Comparison of ENCODE assay signal across 18 cellular contexts in the genomic region with DNA sequence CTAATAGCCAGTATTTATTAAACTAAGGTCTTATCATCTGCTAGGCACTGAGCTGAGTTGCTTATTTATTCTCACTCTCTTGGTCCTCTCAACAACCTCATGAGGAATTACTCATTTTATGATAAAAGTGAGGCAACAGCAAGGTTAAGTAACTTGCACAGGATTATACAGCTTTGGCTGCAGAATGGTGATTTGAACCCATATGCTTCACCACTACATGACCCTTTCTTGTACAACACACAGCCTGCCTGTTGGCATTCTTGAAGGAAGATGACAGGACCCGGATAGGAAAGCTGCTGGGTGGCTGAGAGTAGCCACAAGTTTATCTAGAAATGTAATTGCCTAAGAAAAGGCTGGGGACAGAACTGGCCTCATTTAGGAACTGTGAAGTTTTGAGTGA. TPM values are rescaled to one million over a fixed set of nuclear protein-coding genes. Genes with fewer than 3 reads are reported as not detected.
DNase-seq lines count a peak whose midpoint lies in the region; TF ChIP-seq lines count a peak whose summit lies in the region.
"Had no signal": no experiment of that assay in that cellular context is flagged by ENCODE, and none has a peak within 500 bp of the region (broad histone marks: within the 10 kb centered on the region; RNA-seq: fewer than 3 reads in every experiment).

No MANE protein-coding gene starts in this region.

- H3K27ac ChIP-seq in neuronal stem cell (replicated peaks; ENCODE audit: low read length) = no peak overlapping the region
- no peak overlapping the region for H3K27ac ChIP-seq in WERI-Rb-1
- H3K27ac ChIP-seq: A549 had no signal

- no peak overlapping the region for H3K4me2 ChIP-seq in neuronal stem cell (ENCODE audit: insufficient read depth, low read length, poor library complexity, severe bottlenecking)
- H3K4me2 ChIP-seq: A549 had no signal

- WGBS in neuronal stem cell (ENCODE audit: extremely low coverage in 2 of 2, insufficient read length in 2 of 2, insufficient replicate concordance in 1 of 2), 2 donors = no CpG with 5 or more reads among the region's 1 CpG

- H3K4ac ChIP-seq in neuronal stem cell (ENCODE audit: low read length) = no peak overlapping the region

- peaks cover 0 to 7% of the 10 kb centered on the region in 2 donors for H3K4me1 ChIP-seq in neuronal stem cell (ENCODE audit: control insufficient read depth in 2 of 2, insufficient read depth in 1 of 2, low read depth in 1 of 2, low read length in 2 of 2)
- H3K4me1 ChIP-seq: HAP-1 had no signal

- no peaks in the 10 kb centered on the region for H3K79me1 ChIP-seq in neuronal stem cell (ENCODE audit: low read depth, low read length)

- no peak overlapping the region for H4K8ac ChIP-seq in neuronal stem cell (ENCODE audit: low read depth, low read length)

- no peak overlapping the region for H2AFZ ChIP-seq in neuronal stem cell (ENCODE audit: low read length)

- no peak overlapping the region for H2BK15ac ChIP-seq in neuronal stem cell (ENCODE audit: low read length)

- no peak overlapping the region for H3K14ac ChIP-seq in neuronal stem cell (ENCODE audit: low read length)

- peak overlapping the region; percentile 60 for H3K18ac ChIP-seq in neuronal stem cell (ENCODE audit: low read length)

- peak; percentile 81 for DNase-seq in amniotic epithelial cell (ENCODE audit: low read depth)
- peak; percentile 26 for DNase-seq in fibroblast of pulmonary artery (ENCODE audit: low read depth)
- DNase-seq in neuronal stem cell (ENCODE audit: low spot score) = no peak
- no peak for DNase-seq in WERI-Rb-1
- no peak for DNase-seq in NCI-H1694 treated with DMSO at 0.1 percent for 48 hours (lab: John Stamatoyannopoulos, UW)
- no peak for DNase-seq in HuH-7.5 (ENCODE audit: low spot score)
- DNase-seq: 8988T; ACHN; AML-193; C1 segment of cervical spinal cord; Caco-2; CD4-positive, alpha-beta memory T cell; DMS153; DND-41; GOT3; HFFc6 had no signal

- H3K4me3 ChIP-seq in fibroblast of pulmonary artery (replicated peaks; ENCODE audit: low read depth, low read length) (no peak overlapping the region), neuronal stem cell (ENCODE audit: low read length in 2 of 2) (no peak overlapping the region), WERI-Rb-1 (ENCODE audit: low read depth, low read length) (no peak overlapping the region)
- H3K4me3 ChIP-seq: A549, HAP-1 had no signal

- TF ChIP-seq CTCF in fibroblast of pulmonary artery (IDR thresholded peaks at IDR 0.05; ENCODE audit: low read length, missing control alignments) (no peak), WERI-Rb-1 (IDR thresholded peaks at IDR 0.05; ENCODE audit: low read depth, low read length) (no peak)

- H3K9ac ChIP-seq in neuronal stem cell (ENCODE audit: low read depth, low read length, poor library complexity) = no peak overlapping the region

- no peak overlapping the region for H2BK5ac ChIP-seq in neuronal stem cell (ENCODE audit: low read length)

- H4K91ac ChIP-seq in neuronal stem cell (ENCODE audit: low read depth, low read length, poor library complexity) = no peak overlapping the region

- peaks cover 0 to 17% (median 0%) of the 10 kb centered on the region in 3 experiments for H3K27me3 ChIP-seq in neuronal stem cell (ENCODE audit: control insufficient read depth in 3 of 3, insufficient read depth in 3 of 3, low read depth in 1 of 3, low read length in 3 of 3)
- H3K27me3 ChIP-seq in WERI-Rb-1 (ENCODE audit: insufficient read depth, low read depth, severe bottlenecking) = no peaks in the 10 kb centered on the region

- no peak overlapping the region for H2BK12ac ChIP-seq in neuronal stem cell (ENCODE audit: low read length)

- H2BK120ac ChIP-seq in neuronal stem cell (ENCODE audit: low read depth, low read length) = no peak overlapping the region

- H2AK5ac ChIP-seq in neuronal stem cell (ENCODE audit: low read depth, low read length) = no peak overlapping the region

- no peak overlapping the region for H3K23ac ChIP-seq in neuronal stem cell (ENCODE audit: low read depth, low read length, poor library complexity)

- peaks cover 0 to 7% of the 10 kb centered on the region in 2 donors for H3K9me3 ChIP-seq in neuronal stem cell (replicated peaks in 1 of 2; ENCODE audit: control insufficient read depth in 2 of 2, insufficient read depth in 1 of 2, low read depth in 1 of 2, low read length in 2 of 2)
- peaks cover 2% of the 10 kb centered on the region for H3K9me3 ChIP-seq in WERI-Rb-1 (ENCODE audit: severe bottlenecking)
- H3K9me3 ChIP-seq: A549, Caco-2, HAP-1 had no signal

- H3K36me3 ChIP-seq in neuronal stem cell (replicated peaks in 1 of 2; ENCODE audit: control insufficient read depth in 2 of 2, insufficient read depth in 2 of 2, low read length in 2 of 2) (no peaks in the 10 kb centered on the region), WERI-Rb-1 (no peaks in the 10 kb centered on the region)
- H3K36me3 ChIP-seq: HAP-1 had no signal

RNA-seq across cellular contexts. Expression of a gene that starts 5.3 kb away (rescaled TPM):
- polyA plus RNA-seq in neuronal stem cell (2013, experiment 1 of 2) = 15.6 TPM
- 15.7 TPM for polyA plus RNA-seq in neuronal stem cell (2013, experiment 2 of 2)

Comparison
In these comparisons a context has a peak if more than half of its experiments do, and no peak if none do; other contexts are left out.
1. DNase-seq: peak in amniotic epithelial cell (single experiment) and fibroblast of pulmonary artery (single experiment); none in neuronal stem cell (single experiment), WERI-Rb-1 (single experiment), NCI-H1694 treated with DMSO at 0.1 percent for 48 hours (single experiment) and HuH-7.5 (single experiment).